In genomic region chr2:42618972-42619371, GRCh38 we compare ENCODE assay signal across 12 cellular contexts. TPM values are rescaled to one million over a fixed set of nuclear protein-coding genes. Genes with fewer than 3 reads are reported as not detected.
DNase-seq lines count a peak whose midpoint lies in the region; ATAC-seq and TF ChIP-seq lines count a peak whose summit lies in the region.
"Had no signal": no experiment of that assay in that cellular context is flagged by ENCODE, and none has a peak within 500 bp of the region (broad histone marks: within the 10 kb centered on the region; RNA-seq: fewer than 3 reads in every experiment).

No MANE protein-coding gene starts in this region.

- H3K9me3 ChIP-seq in colonic mucosa = no peaks in the 10 kb centered on the region

- H3K27ac Mint-ChIP-seq in activated naive CD4-positive, alpha-beta T cell treated with anti-CD3 and anti-CD28 coated beads, Interleukin-2, amount 50 U/mL, for 72 hours = peak overlapping the region; percentile 34 to 52
- H3K27ac Mint-ChIP-seq in activated T-helper 1 cell treated with anti-CD3 and anti-CD28 coated beads, Interleukin-12 subunit alpha, Interleukin-12 subunit beta, Interleukin-2, Interleukin-4 antibody, amounts not matched to agents 30 ng/mL and 10 ng/mL and 1 ng/mL, durations not matched to agents 14 hours and 24 hours and 36 hours = peak overlapping the region; percentile 52
- H3K27ac Mint-ChIP-seq: CD14-positive monocyte had no signal

- H3K9me3 Mint-ChIP-seq in activated naive CD4-positive, alpha-beta T cell treated with anti-CD3 and anti-CD28 coated beads, Interleukin-2, amount 50 U/mL, for 72 hours = no peaks in the 10 kb centered on the region
- H3K9me3 Mint-ChIP-seq in activated T-helper 1 cell treated with anti-CD3 and anti-CD28 coated beads, Interleukin-12 subunit alpha, Interleukin-12 subunit beta, Interleukin-2, Interleukin-4 antibody, amounts not matched to agents 30 ng/mL and 10 ng/mL and 1 ng/mL, durations not matched to agents 14 hours and 24 hours and 36 hours = no peaks in the 10 kb centered on the region

- intact Hi-C loops in activated T-helper 1 cell treated with anti-CD3 and anti-CD28 coated beads, Interleukin-12 subunit alpha, Interleukin-12 subunit beta, Interleukin-2, Interleukin-4 antibody, amounts not matched to agents 30 ng/mL and 10 ng/mL and 1 ng/mL, durations not matched to agents 14 hours and 24 hours and 36 hours (cut with micrococcal nuclease) = no loop called here
- intact Hi-C loops in colonic mucosa (cut with DNase I) = no loop called here

- H3K27me3 ChIP-seq in colonic mucosa = no peaks in the 10 kb centered on the region

- no peaks in the 10 kb centered on the region for H3K4me1 ChIP-seq in colonic mucosa

- no peak overlapping the region for H3K4me3 ChIP-seq in colonic mucosa
- H3K4me3 ChIP-seq: GM12878 had no signal

- no peak overlapping the region for H3K27ac ChIP-seq in colonic mucosa

- H3K36me3 Mint-ChIP-seq in activated naive CD4-positive, alpha-beta T cell treated with anti-CD3 and anti-CD28 coated beads, Interleukin-2, amount 50 U/mL, for 72 hours = peaks cover 0 to 7% of the 10 kb centered on the region in 2 donors
- H3K36me3 Mint-ChIP-seq in activated T-helper 1 cell treated with anti-CD3 and anti-CD28 coated beads, Interleukin-12 subunit alpha, Interleukin-12 subunit beta, Interleukin-2, Interleukin-4 antibody, amounts not matched to agents 30 ng/mL and 10 ng/mL and 1 ng/mL, durations not matched to agents 14 hours and 24 hours and 36 hours (ENCODE audit: low read depth) = peaks cover 7% of the 10 kb centered on the region

- no peak overlapping the region for H3K9ac ChIP-seq in colonic mucosa (ENCODE audit: low read depth in 2 of 2, low read length in 2 of 2)

- peak; percentile 94 to 96 for ATAC-seq in activated naive CD4-positive, alpha-beta T cell treated with anti-CD3 and anti-CD28 coated beads, Interleukin-2, amount 50 U/mL, for 72 hours
- ATAC-seq in HG02970 (IDR thresholded peaks at IDR 0.05; ENCODE audit: low FRiP score, unreplicated experiment) (no peak), HG03521 (IDR thresholded peaks at IDR 0.05; ENCODE audit: unreplicated experiment) (no peak)
- ATAC-seq: GM12878 had no signal

- no peak for DNase-seq in activated naive CD4-positive, alpha-beta T cell treated with anti-CD3 and anti-CD28 coated beads, Interleukin-2, amount 50 U/mL, for 72 hours (ENCODE audit: low spot score in 2 of 2)
- no peak for DNase-seq in activated naive CD4-positive, alpha-beta T cell treated with Interleukin-2 at 50 U/mL for 16 hours
- no peak for DNase-seq in activated T-helper 1 cell treated with anti-CD3 and anti-CD28 coated beads, Interleukin-12 subunit alpha, Interleukin-12 subunit beta, Interleukin-2, Interleukin-4 antibody, amounts not matched to agents 30 ng/mL and 10 ng/mL and 1 ng/mL, durations not matched to agents 14 hours and 24 hours and 36 hours (ENCODE audit: low spot score)
- peak; percentile 61 for DNase-seq in glomerular endothelial cell (ENCODE audit: extremely low read depth, low read depth, low spot score)
- no peak for DNase-seq in NCI-H510A treated with DMSO at 0.1 percent for 48 hours (lab: John Stamatoyannopoulos, UW)
- no peak for DNase-seq in colonic mucosa
- DNase-seq: NCI-H69; stimulated activated CD8-positive, alpha-beta memory T cell treated with anti-CD3 and anti-CD28 coated beads, Interleukin-4, amount 100 ng/mL, for 48 hours had no signal

- H3K4me1 Mint-ChIP-seq in activated T-helper 1 cell treated with anti-CD3 and anti-CD28 coated beads, Interleukin-12 subunit alpha, Interleukin-12 subunit beta, Interleukin-2, Interleukin-4 antibody, amounts not matched to agents 30 ng/mL and 10 ng/mL and 1 ng/mL, durations not matched to agents 14 hours and 24 hours and 36 hours (ENCODE audit: low read depth) = peaks cover 9% of the 10 kb centered on the region
- H3K4me1 Mint-ChIP-seq: CD14-positive monocyte had no signal

- no peak for TF ChIP-seq CTCF in colonic mucosa (IDR thresholded peaks at IDR 0.05)

- no peaks in the 10 kb centered on the region for H3K36me3 ChIP-seq in colonic mucosa

- H3K4me3 Mint-ChIP-seq in activated T-helper 1 cell treated with anti-CD3 and anti-CD28 coated beads, Interleukin-12 subunit alpha, Interleukin-12 subunit beta, Interleukin-2, Interleukin-4 antibody, amounts not matched to agents 30 ng/mL and 10 ng/mL and 1 ng/mL, durations not matched to agents 14 hours and 24 hours and 36 hours = no peak overlapping the region
- H3K4me3 Mint-ChIP-seq: CD14-positive monocyte had no signal

- H3K27me3 Mint-ChIP-seq in activated T-helper 1 cell treated with anti-CD3 and anti-CD28 coated beads, Interleukin-12 subunit alpha, Interleukin-12 subunit beta, Interleukin-2, Interleukin-4 antibody, amounts not matched to agents 30 ng/mL and 10 ng/mL and 1 ng/mL, durations not matched to agents 14 hours and 24 hours and 36 hours (ENCODE audit: insufficient read depth) = no peaks in the 10 kb centered on the region

RNA-seq across cellular contexts. Expression of gene MTA3, which starts 50.5 kb away (rescaled TPM):
- 10 to 100 TPM; 30.1 to 44.1 TPM for total RNA-seq in activated naive CD4-positive, alpha-beta T cell treated with anti-CD3 and anti-CD28 coated beads, Interleukin-2, amount 50 U/mL, for 72 hours
- 29.4 and 31.1 TPM in 2 replicates for total RNA-seq in activated T-helper 1 cell treated with anti-CD3 and anti-CD28 coated beads, Interleukin-12 subunit alpha, Interleukin-12 subunit beta, Interleukin-2, Interleukin-4 antibody, amounts not matched to agents 30 ng/mL and 10 ng/mL and 1 ng/mL, durations not matched to agents 14 hours and 24 hours and 36 hours
- 29.0 and 37.2 TPM in 2 replicates for total RNA-seq in glomerular endothelial cell
- total RNA-seq in colonic mucosa = 10 to 100 TPM; 41.4 to 46.2 TPM

Comparison
In these comparisons a context has a peak if more than half of its experiments do, and no peak if none do; other contexts are left out.
1. ATAC-seq: peak in activated naive CD4-positive, alpha-beta T cell treated with anti-CD3 and anti-CD28 coated beads, Interleukin-2, amount 50 U/mL, for 72 hours (2 of 2); none in HG02970 (single experiment) and HG03521 (single experiment).